Comparison of ENCODE assay signal across 8 cellular contexts in the genomic region with DNA sequence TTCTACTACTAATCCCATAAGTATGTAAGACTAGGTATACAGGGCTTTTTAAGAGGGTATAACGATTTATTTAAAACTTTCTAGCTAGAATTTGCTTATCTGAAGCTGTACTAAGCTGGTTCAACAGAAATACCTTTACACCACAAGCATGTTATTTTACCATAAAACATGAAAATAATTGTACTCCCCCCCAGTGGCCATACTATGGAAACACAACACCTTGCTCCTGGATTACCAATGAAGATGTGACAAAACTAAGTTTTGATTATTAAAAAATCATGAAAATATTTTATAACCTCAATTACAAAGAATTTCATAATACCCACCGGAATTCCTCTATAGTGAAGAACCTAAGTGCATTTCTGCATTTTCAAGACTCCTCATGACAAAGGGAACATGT. TPM values are rescaled to one million over a fixed set of nuclear protein-coding genes. Genes with fewer than 3 reads are reported as not detected.
DNase-seq lines count a peak whose midpoint lies in the region; ATAC-seq and TF ChIP-seq lines count a peak whose summit lies in the region.

No MANE protein-coding gene starts in this region.

- DNase-seq in heart left ventricle (no peak), right cardiac atrium (no peak), LNCaP clone FGC (ENCODE audit: low read depth) (no peak), ovary (no peak), aorta (no peak), C1 segment of cervical spinal cord (lab: John Stamatoyannopoulos, UW) (no peak)
- DNase-seq in central memory CD8-positive, alpha-beta T cell (ENCODE audit: low spot score in 2 of 2): no peak
- no peak for DNase-seq in stimulated activated CD8-positive, alpha-beta memory T cell treated with anti-CD3 and anti-CD28 coated beads, Interleukin-4, amount 100 ng/mL, for 48 hours

- TF ChIP-seq CTCF in heart left ventricle (IDR thresholded peaks at IDR 0.05) (peak; percentile 33 to 57 (median 50)), LNCaP clone FGC (IDR thresholded peaks at IDR 0.05; ENCODE audit: control insufficient read depth, extremely low read depth, insufficient read depth) (peak; percentile 26; the same call in 1 of the 2 replicates), ovary (IDR thresholded peaks at IDR 0.05) (peak in 2 of 3 donors; percentile 36 to 54)

- H3K4me3 ChIP-seq in heart left ventricle (no peak overlapping the region), right cardiac atrium (ENCODE audit: low read length) (no peak overlapping the region), LNCaP clone FGC (ENCODE audit: low read depth, low read length) (no peak overlapping the region), ovary (no peak overlapping the region), aorta (ENCODE audit: low read length in 2 of 2) (no peak overlapping the region)

- H3K9me3 ChIP-seq in heart left ventricle (no peaks in the 10 kb centered on the region), right cardiac atrium (ENCODE audit: control insufficient read depth, low read length) (no peaks in the 10 kb centered on the region), ovary (no peaks in the 10 kb centered on the region), aorta (ENCODE audit: control insufficient read depth, low read length) (no peaks in the 10 kb centered on the region)

- H3K4me1 ChIP-seq in heart left ventricle (peaks cover 0 to 47% (median 16%) of the 10 kb centered on the region in 12 donors), right cardiac atrium (ENCODE audit: control insufficient read depth, insufficient read depth, low read length) (peaks cover 4% of the 10 kb centered on the region), ovary (ENCODE audit: insufficient read depth) (peaks cover 7% of the 10 kb centered on the region), aorta (ENCODE audit: control insufficient read depth in 1 of 2, insufficient read depth in 2 of 2, low read length in 2 of 2) (peaks cover 0 to 7% of the 10 kb centered on the region in 2 donors)

- ATAC-seq in heart left ventricle (no peak), right cardiac atrium (no peak), aorta (ENCODE audit: low FRiP score) (no peak)
- ATAC-seq in central memory CD8-positive, alpha-beta T cell (replicated peaks; ENCODE audit: extremely low read depth, poor library complexity, severe bottlenecking): peak; percentile 55

- no peak overlapping the region for H3K27ac ChIP-seq in heart left ventricle
- no peak overlapping the region for H3K27ac ChIP-seq in right cardiac atrium (ENCODE audit: low read length)
- H3K27ac ChIP-seq in ovary: no peak overlapping the region
- no peak overlapping the region for H3K27ac ChIP-seq in aorta (ENCODE audit: low read depth in 1 of 2, low read length in 2 of 2)

- intact Hi-C loops in heart left ventricle (cut with DNase I): loop anchor here in 3 of 10 donors (2.0 to 10.0 kb wide), 3 partner anchors 45 to 53 kb away; no protein-coding TSS in a partner anchor
- intact Hi-C loops in right cardiac atrium (cut with DNase I): no loop called here
- intact Hi-C loops in ovary (cut with DNase I): loop anchor here in 1 of 4 donors (10.0 kb wide), 1 partner anchor 51 kb away; no protein-coding TSS in a partner anchor
- intact Hi-C loops in aorta (cut with DNase I): loop anchor here in 1 of 2 donors (5.0 kb wide), 1 partner anchor 53 kb away; no protein-coding TSS in a partner anchor

- H3K4me1 Mint-ChIP-seq in central memory CD8-positive, alpha-beta T cell: peaks cover 39% of the 10 kb centered on the region

- H3K4me3 Mint-ChIP-seq in central memory CD8-positive, alpha-beta T cell: no peak overlapping the region

- H3K27me3 ChIP-seq in heart left ventricle: no peaks in the 10 kb centered on the region
- no peaks in the 10 kb centered on the region for H3K27me3 ChIP-seq in right cardiac atrium (ENCODE audit: control insufficient read depth, insufficient read depth)
- H3K27me3 ChIP-seq in ovary: no peaks in the 10 kb centered on the region
- H3K27me3 ChIP-seq in aorta (ENCODE audit: control insufficient read depth in 1 of 2, insufficient read depth in 2 of 2, low read length in 1 of 2): no peaks in the 10 kb centered on the region

- no peak overlapping the region for H3K27ac Mint-ChIP-seq in central memory CD8-positive, alpha-beta T cell (ENCODE audit: low read depth)

- no peaks in the 10 kb centered on the region for H3K36me3 ChIP-seq in heart left ventricle
- H3K36me3 ChIP-seq in ovary: no peaks in the 10 kb centered on the region
- no peaks in the 10 kb centered on the region for H3K36me3 ChIP-seq in aorta (ENCODE audit: control insufficient read depth in 1 of 2, insufficient read depth in 2 of 2, low read length in 1 of 2)

- WGBS in heart left ventricle, 4 donors: 85 to 96% (median 87%) methylated on average over 2 of the region's 2 CpGs
- WGBS in right cardiac atrium: 87% methylated on average over 2 of the region's 2 CpGs
- 60 to 77% (median 63%) methylated on average over 2 of the region's 2 CpGs for WGBS in ovary, 3 donors
- 76 to 82% methylated on average over 2 of the region's 2 CpGs for WGBS in aorta, 2 donors

- H3K27me3 Mint-ChIP-seq in central memory CD8-positive, alpha-beta T cell: no peaks in the 10 kb centered on the region

- no peaks in the 10 kb centered on the region for H3K9me3 Mint-ChIP-seq in central memory CD8-positive, alpha-beta T cell

- TF ChIP-seq POLR2A in heart left ventricle (IDR thresholded peaks at IDR 0.05) (no peak), ovary (IDR thresholded peaks at IDR 0.05) (no peak)

- no peak for TF ChIP-seq EP300 in ovary (IDR thresholded peaks at IDR 0.05)

- peaks cover 11% of the 10 kb centered on the region for H3K36me3 Mint-ChIP-seq in central memory CD8-positive, alpha-beta T cell (ENCODE audit: insufficient read depth)

RNA-seq across cellular contexts. Expression of a gene that starts 27.3 kb away (rescaled TPM):
- 10 to 100 TPM in 6 of 9 donors, 1 to 10 TPM in 3; 6.1 to 21.6 (median 10.9) TPM for total RNA-seq in heart left ventricle
- polyA plus RNA-seq in heart left ventricle: 10 to 100 TPM in 1 of 2 donors, 1 to 10 TPM in 1; 1.9 to 12.8 TPM
- 10 to 100 TPM; 12.6 to 18.1 (median 14.2) TPM for total RNA-seq in right cardiac atrium
- 5.0 TPM for polyA plus RNA-seq in right cardiac atrium
- 10 to 100 TPM; 21.3 to 30.4 (median 26.4) TPM for total RNA-seq in ovary
- polyA plus RNA-seq in ovary: 10 to 100 TPM; 13.4 to 44.7 TPM
- total RNA-seq in aorta: 10 to 100 TPM; 34.8 to 42.4 TPM
- polyA plus RNA-seq in aorta: 10 to 100 TPM in 1 of 2 donors, 1 to 10 TPM in 1; 9.1 to 16.5 TPM
